ENCODE assay signal across 34 cellular contexts in genomic region chr10:129702605-129703004, GRCh38.
A peak's percentile ranks its signal among the peaks of the same experiment; 100 is the strongest.
DNase-seq lines count a peak whose midpoint lies in the region; ATAC-seq and TF ChIP-seq lines count a peak whose summit lies in the region.
"Had no signal": no experiment of that assay in that cellular context is flagged by ENCODE, and none has a peak within 500 bp of the region (broad histone marks: within the 10 kb centered on the region; RNA-seq: fewer than 3 reads in every experiment).

No MANE protein-coding gene starts in this region.

- H3K9me3 ChIP-seq in BLaER1: no peaks in the 10 kb centered on the region
- no peaks in the 10 kb centered on the region for H3K9me3 ChIP-seq in KOPT-K1 (ENCODE audit: insufficient read depth, low read length, poor library complexity, severe bottlenecking)
- H3K9me3 ChIP-seq in neuronal stem cell (replicated peaks in 1 of 2; ENCODE audit: control insufficient read depth in 2 of 2, insufficient read depth in 1 of 2, low read depth in 1 of 2, low read length in 2 of 2): no peaks in the 10 kb centered on the region
- H3K9me3 ChIP-seq in aorta (ENCODE audit: control insufficient read depth, low read length): no peaks in the 10 kb centered on the region
- H3K9me3 ChIP-seq: A549; BE2C; BLaER1 treated with 17β-estradiol and CSF1 and Interleukin-3, amounts not matched to agents 10 nM and 100 nM; Caco-2 had no signal

- H3K4me1 Mint-ChIP-seq in osteocyte (ENCODE audit: unreplicated experiment): no peaks in the 10 kb centered on the region

- H2AK5ac ChIP-seq in neuronal stem cell (ENCODE audit: low read depth, low read length): no peak overlapping the region

- H3K4me1 ChIP-seq in BLaER1 (peaks cover 47% of the 10 kb centered on the region), neuronal stem cell (ENCODE audit: control insufficient read depth in 2 of 2, insufficient read depth in 1 of 2, low read depth in 1 of 2, low read length in 2 of 2) (peaks cover 0 to 6% of the 10 kb centered on the region in 2 donors), aorta (ENCODE audit: control insufficient read depth in 1 of 2, insufficient read depth in 2 of 2, low read length in 2 of 2) (no peaks in the 10 kb centered on the region)
- H3K4me1 ChIP-seq: A549, BE2C, Caco-2 had no signal

- no peaks in the 10 kb centered on the region for H3K79me1 ChIP-seq in neuronal stem cell (ENCODE audit: low read depth, low read length)

- no peak overlapping the region for H3K23ac ChIP-seq in neuronal stem cell (ENCODE audit: low read depth, low read length, poor library complexity)

- H3K27ac ChIP-seq in BLaER1 (no peak overlapping the region), KOPT-K1 (ENCODE audit: low read depth, low read length, poor library complexity, severe bottlenecking) (peak overlapping the region; percentile 22), neuronal stem cell (replicated peaks; ENCODE audit: low read length) (no peak overlapping the region), aorta (ENCODE audit: low read depth in 1 of 2, low read length in 2 of 2) (no peak overlapping the region), dorsolateral prefrontal cortex (no peak overlapping the region)
- H3K27ac ChIP-seq: 22Rv1; A549; BLaER1 treated with 17β-estradiol and CSF1 and Interleukin-3, amounts not matched to agents 10 nM and 100 nM; C4-2B had no signal

- TF ChIP-seq CTCF in osteocyte (IDR thresholded peaks at IDR 0.05): no peak
- TF ChIP-seq CTCF in dorsolateral prefrontal cortex (IDR thresholded peaks at IDR 0.05 in 54 of 56, conservative IDR thresholded peaks at IDR 0.05 in 2 of 56; ENCODE audit: low read depth in 1 of 56, partially characterized antibody in 56 of 56): no peak

- H2BK15ac ChIP-seq in neuronal stem cell (ENCODE audit: low read length): no peak overlapping the region

- no peak overlapping the region for H2BK12ac ChIP-seq in neuronal stem cell (ENCODE audit: low read length)

- DNase-seq in neuronal stem cell (ENCODE audit: low spot score) (no peak), osteocyte (ENCODE audit: extremely low spot score, unreplicated experiment) (peak; percentile 78), SIG-M5 (lab: John Stamatoyannopoulos, UW) (no peak), NCI-H82 treated with DMSO at 0.1 percent for 48 hours (lab: John Stamatoyannopoulos, UW; ENCODE audit: unreplicated experiment) (no peak), aorta (no peak), dorsolateral prefrontal cortex (no peak)
- DNase-seq: 8988T; ACHN; AML-193; BE2C; C1 segment of cervical spinal cord; Caco-2; Calu3; CD4-positive, alpha-beta memory T cell; CD4-positive, alpha-beta T cell; CD4-positive, CD25-positive, alpha-beta regulatory T cell; CD8-positive, alpha-beta memory T cell; CD8-positive, alpha-beta T cell; COR-L47; DMS 273 treated with DMSO at 0.1 percent for 48 hours; DMS153; DMS53; DMS79; DMS79 treated with DMSO at 0.1 percent for 48 hours; DND-41; EL had no signal

- no peaks in the 10 kb centered on the region for H3K9me3 Mint-ChIP-seq in osteocyte (ENCODE audit: unreplicated experiment)
- H3K9me3 Mint-ChIP-seq: CD14-positive monocyte; CD4-positive, alpha-beta T cell; CD8-positive, alpha-beta T cell had no signal

- no peaks in the 10 kb centered on the region for H3K36me3 Mint-ChIP-seq in osteocyte (ENCODE audit: unreplicated experiment)
- H3K36me3 Mint-ChIP-seq: CD14-positive monocyte had no signal

- no peak overlapping the region for H3K14ac ChIP-seq in neuronal stem cell (ENCODE audit: low read length)

- H3K4me2 ChIP-seq in BLaER1 (peak overlapping the region; percentile 61; the same call in 1 of the 2 replicates), neuronal stem cell (ENCODE audit: insufficient read depth, low read length, poor library complexity, severe bottlenecking) (no peak overlapping the region)
- H3K4me2 ChIP-seq: A549 had no signal

- no peak overlapping the region for H3K27ac Mint-ChIP-seq in osteocyte (ENCODE audit: unreplicated experiment)
- H3K27ac Mint-ChIP-seq: B cell; CD4-positive, alpha-beta memory T cell; CD4-positive, alpha-beta T cell had no signal

- intact Hi-C loops in aorta (cut with DNase I): no loop called here
- intact Hi-C loops in dorsolateral prefrontal cortex (cut with DNase I): no loop called here

- H3K4me3 ChIP-seq in BLaER1: no peak overlapping the region
- H3K4me3 ChIP-seq in neuronal stem cell (ENCODE audit: low read length in 2 of 2): no peak overlapping the region
- no peak overlapping the region for H3K4me3 ChIP-seq in aorta (ENCODE audit: low read length in 2 of 2)
- H3K4me3 ChIP-seq in dorsolateral prefrontal cortex: no peak overlapping the region
- H3K4me3 ChIP-seq: A549; BLaER1 treated with 17β-estradiol and CSF1 and Interleukin-3, amounts not matched to agents 10 nM and 100 nM had no signal

- WGBS in neuronal stem cell (ENCODE audit: extremely low coverage in 2 of 2, insufficient read length in 2 of 2, insufficient replicate concordance in 1 of 2), 2 donors: no CpG with 5 or more reads among the region's 17 CpGs
- WGBS in aorta, 2 donors: 98 to 99% methylated on average over 17 of the region's 17 CpGs

- H3K36me3 ChIP-seq in BLaER1 (peaks cover 40% of the 10 kb centered on the region), KOPT-K1 (ENCODE audit: insufficient read depth, low read length) (no peaks in the 10 kb centered on the region), neuronal stem cell (replicated peaks in 1 of 2; ENCODE audit: control insufficient read depth in 2 of 2, insufficient read depth in 2 of 2, low read length in 2 of 2) (no peaks in the 10 kb centered on the region), aorta (ENCODE audit: control insufficient read depth in 1 of 2, insufficient read depth in 2 of 2, low read length in 1 of 2) (no peaks in the 10 kb centered on the region)
- H3K36me3 ChIP-seq: BE2C had no signal

- no peaks in the 10 kb centered on the region for H3K27me3 ChIP-seq in BLaER1
- no peaks in the 10 kb centered on the region for H3K27me3 ChIP-seq in neuronal stem cell (ENCODE audit: control insufficient read depth in 3 of 3, insufficient read depth in 3 of 3, low read depth in 1 of 3, low read length in 3 of 3)
- H3K27me3 ChIP-seq in aorta (ENCODE audit: control insufficient read depth in 1 of 2, insufficient read depth in 2 of 2, low read length in 1 of 2): no peaks in the 10 kb centered on the region
- H3K27me3 ChIP-seq in dorsolateral prefrontal cortex: no peaks in the 10 kb centered on the region
- H3K27me3 ChIP-seq: BE2C; BLaER1 treated with 17β-estradiol and CSF1 and Interleukin-3, amounts not matched to agents 10 nM and 100 nM had no signal

- H3K18ac ChIP-seq in neuronal stem cell (ENCODE audit: low read length): peak overlapping the region; percentile 5

- H3K9ac ChIP-seq in BLaER1 (no peak overlapping the region), neuronal stem cell (ENCODE audit: low read depth, low read length, poor library complexity) (no peak overlapping the region)
- H3K9ac ChIP-seq: BLaER1 treated with 17β-estradiol and CSF1 and Interleukin-3, amounts not matched to agents 10 nM and 100 nM had no signal

- H4K8ac ChIP-seq in neuronal stem cell (ENCODE audit: low read depth, low read length): no peak overlapping the region

- no peak overlapping the region for H2AFZ ChIP-seq in neuronal stem cell (ENCODE audit: low read length)

- no peak overlapping the region for H4K91ac ChIP-seq in neuronal stem cell (ENCODE audit: low read depth, low read length, poor library complexity)

- H3K27me3 Mint-ChIP-seq in osteocyte (ENCODE audit: unreplicated experiment): no peaks in the 10 kb centered on the region
- H3K27me3 Mint-ChIP-seq: B cell; CD4-positive, alpha-beta memory T cell; CD4-positive, alpha-beta T cell; CD4-positive, CD25-positive, alpha-beta regulatory T cell had no signal

- no peak overlapping the region for H2BK120ac ChIP-seq in neuronal stem cell (ENCODE audit: low read depth, low read length)

- H2BK5ac ChIP-seq in neuronal stem cell (ENCODE audit: low read length): no peak overlapping the region

- no peak for ATAC-seq in aorta (ENCODE audit: low FRiP score)
- ATAC-seq: A549; CD8-positive, alpha-beta T cell had no signal

- H3K4ac ChIP-seq in neuronal stem cell (ENCODE audit: low read length): no peak overlapping the region

- H4K20me1 ChIP-seq in BLaER1: peaks cover 41% of the 10 kb centered on the region

- H3K4me3 Mint-ChIP-seq in osteocyte (ENCODE audit: unreplicated experiment): no peak overlapping the region
- H3K4me3 Mint-ChIP-seq: B cell; CD14-positive monocyte; CD4-positive, alpha-beta memory T cell; CD4-positive, alpha-beta T cell; CD4-positive, CD25-positive, alpha-beta regulatory T cell; CD8-positive, alpha-beta memory T cell; CD8-positive, alpha-beta T cell had no signal
